In the genomic region with DNA sequence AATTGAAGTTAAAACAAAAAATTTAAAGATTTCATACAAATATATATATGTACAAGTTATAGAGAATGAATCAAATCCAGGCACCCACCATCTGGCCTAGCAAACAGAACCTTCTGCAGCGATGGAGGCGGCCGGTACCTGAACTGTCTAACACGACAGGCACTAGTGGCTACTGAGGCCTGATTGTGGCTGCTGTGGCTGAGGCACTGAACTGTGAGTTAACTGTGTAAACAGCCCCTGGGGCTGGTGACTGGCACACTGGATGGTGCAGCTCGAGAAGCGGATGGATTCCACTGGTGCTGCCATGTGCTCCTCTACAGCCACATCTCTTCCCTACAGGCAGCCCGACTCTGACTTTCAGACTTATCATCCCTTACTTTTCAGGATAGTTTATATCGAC, we compare ENCODE assay signal across 10 cellular contexts.
DNase-seq lines count a peak whose midpoint lies in the region; ATAC-seq and TF ChIP-seq lines count a peak whose summit lies in the region.
"Had no signal": no experiment of that assay in that cellular context is flagged by ENCODE, and none has a peak within 500 bp of the region (broad histone marks: within the 10 kb centered on the region; RNA-seq: fewer than 3 reads in every experiment).

No MANE protein-coding gene starts in this region.

- no peak for ATAC-seq in activated CD8-positive, alpha-beta T cell treated with anti-CD3 and anti-CD28 coated beads for 36 hours
- no peak for ATAC-seq in activated CD8-positive, alpha-beta T cell treated with anti-CD3 and anti-CD28 coated beads, Interleukin-2, amount 10 ng/mL, durations not matched to agents 7 days and 5 days
- peak; percentile 31 for ATAC-seq in stimulated activated effector memory CD8-positive, alpha-beta T cell treated with anti-CD3 and anti-CD28 coated beads, Interleukin-12 subunit alpha, Interleukin-12 subunit beta, amount 100 ng/mL, for 72 hours
- ATAC-seq in GM18907 (IDR thresholded peaks at IDR 0.05; ENCODE audit: unreplicated experiment), result no peak

- H3K9ac ChIP-seq in SK-N-SH, result no peak overlapping the region
- H3K9ac ChIP-seq in neural progenitor cell, result no peak overlapping the region

- CTCF ChIA-PET in activated CD8-positive, alpha-beta T cell treated with anti-CD3 and anti-CD28 coated beads for 36 hours (lab: Charles Lee), result interaction anchor here (1.6 kb wide), 1 partner anchor 83 kb away, joined by 4 read pairs; a partner anchor contains a TSS
- CTCF ChIA-PET in activated CD8-positive, alpha-beta T cell treated with anti-CD3 and anti-CD28 coated beads, Interleukin-2, amount 10 ng/mL, durations not matched to agents 7 days and 5 days (lab: Charles Lee), result no interaction called here
- CTCF ChIA-PET in SK-N-SH (lab: Yijun Ruan, JAX), result no interaction called here

- peaks cover 12% of the 10 kb centered on the region for H4K20me1 ChIP-seq in SK-N-SH (ENCODE audit: insufficient read depth)
- H4K20me1 ChIP-seq in neural progenitor cell (ENCODE audit: low read depth), result peaks cover 50% of the 10 kb centered on the region

- H3K9me3 ChIP-seq in SK-N-SH (no peaks in the 10 kb centered on the region), neural progenitor cell (ENCODE audit: low read depth) (no peaks in the 10 kb centered on the region)

- H3K27me3 Mint-ChIP-seq in activated CD8-positive, alpha-beta T cell treated with anti-CD3 and anti-CD28 coated beads for 36 hours, result no peaks in the 10 kb centered on the region
- H3K27me3 Mint-ChIP-seq in activated CD8-positive, alpha-beta T cell treated with anti-CD3 and anti-CD28 coated beads, Interleukin-2, amount 10 ng/mL, durations not matched to agents 7 days and 5 days (ENCODE audit: low read depth), result no peaks in the 10 kb centered on the region
- H3K27me3 Mint-ChIP-seq in neural progenitor cell (ENCODE audit: insufficient read depth, low read depth), result peaks cover 2% of the 10 kb centered on the region

- no peak for TF ChIP-seq CTCF in activated CD8-positive, alpha-beta T cell treated with anti-CD3 and anti-CD28 coated beads for 36 hours (IDR thresholded peaks at IDR 0.05)
- TF ChIP-seq CTCF in SK-N-SH (IDR thresholded peaks at IDR 0.05) (no peak), epithelial cell of esophagus (IDR thresholded peaks at IDR 0.05; ENCODE audit: insufficient read depth, low read depth, low read length, missing control alignments) (no peak), neural progenitor cell (IDR thresholded peaks at IDR 0.05) (no peak)

- POLR2A ChIA-PET in activated CD8-positive, alpha-beta T cell treated with anti-CD3 and anti-CD28 coated beads for 36 hours (lab: Charles Lee), result interaction anchor here (1.5 kb wide), 2 partner anchors 11 to 71 kb away, joined by 4 to 11 read pairs; no protein-coding TSS in a partner anchor
- POLR2A ChIA-PET in activated CD8-positive, alpha-beta T cell treated with anti-CD3 and anti-CD28 coated beads, Interleukin-2, amount 10 ng/mL, durations not matched to agents 7 days and 5 days (lab: Charles Lee), result interaction anchor here (1.9 to 2.3 kb wide), 2 partner anchors 11 to 18 kb away, joined by 4 to 9 read pairs; no protein-coding TSS in a partner anchor
- POLR2A ChIA-PET in SK-N-SH (lab: Yijun Ruan, JAX), result no interaction called here

- H3K4me3 ChIP-seq in SK-N-SH (ENCODE audit: low read depth in 2 of 2, low read length in 1 of 2), result no peak overlapping the region
- no peak overlapping the region for H3K4me3 ChIP-seq in epithelial cell of esophagus (ENCODE audit: low read length)
- H3K4me3 ChIP-seq in neural progenitor cell, result no peak overlapping the region

- H3K27ac ChIP-seq in SK-N-SH (ENCODE audit: low read depth in 2 of 2, low read length in 1 of 2) (no peak overlapping the region), neural progenitor cell (no peak overlapping the region)

- no peak for TF ChIP-seq EP300 in SK-N-SH (IDR thresholded peaks at IDR 0.05; ENCODE audit: borderline replicate concordance in 1 of 2, low read depth in 1 of 2, low read length in 1 of 2)

- H3K27me3 ChIP-seq in SK-N-SH (ENCODE audit: insufficient read depth) (no peaks in the 10 kb centered on the region), neural progenitor cell (no peaks in the 10 kb centered on the region)

- H3K36me3 ChIP-seq in SK-N-SH (replicated peaks in 1 of 2; ENCODE audit: control insufficient read depth in 1 of 2, insufficient read depth in 2 of 2, low read length in 1 of 2) (no peaks in the 10 kb centered on the region), neural progenitor cell (no peaks in the 10 kb centered on the region)

- H3F3A ChIP-seq in SK-N-SH (replicated peaks; ENCODE audit: insufficient read depth), result no peaks in the 10 kb centered on the region
- no peaks in the 10 kb centered on the region for H3F3A ChIP-seq in neural progenitor cell (ENCODE audit: low read depth)

- peaks cover 11% of the 10 kb centered on the region for H3K36me3 Mint-ChIP-seq in activated CD8-positive, alpha-beta T cell treated with anti-CD3 and anti-CD28 coated beads for 36 hours (ENCODE audit: low read depth)
- peaks cover 17% of the 10 kb centered on the region for H3K36me3 Mint-ChIP-seq in activated CD8-positive, alpha-beta T cell treated with anti-CD3 and anti-CD28 coated beads, Interleukin-2, amount 10 ng/mL, durations not matched to agents 7 days and 5 days (ENCODE audit: low read depth)
- H3K36me3 Mint-ChIP-seq in stimulated activated effector memory CD8-positive, alpha-beta T cell treated with anti-CD3 and anti-CD28 coated beads, Interleukin-12 subunit alpha, Interleukin-12 subunit beta, amount 100 ng/mL, for 72 hours, result peaks cover 55% of the 10 kb centered on the region
- peaks cover 6% of the 10 kb centered on the region for H3K36me3 Mint-ChIP-seq in neural progenitor cell

- DNase-seq in activated CD8-positive, alpha-beta T cell treated with anti-CD3 and anti-CD28 coated beads for 36 hours, result peak; percentile 48
- no peak for DNase-seq in activated CD8-positive, alpha-beta T cell treated with anti-CD3 and anti-CD28 coated beads, Interleukin-2, amount 10 ng/mL, durations not matched to agents 7 days and 5 days
- no peak for DNase-seq in SK-N-SH
- peak; percentile 71 for DNase-seq in epithelial cell of esophagus (ENCODE audit: low read depth)
- no peak for DNase-seq in stimulated activated effector memory CD8-positive, alpha-beta T cell treated with anti-CD3 and anti-CD28 coated beads, Interleukin-12 subunit alpha, Interleukin-12 subunit beta, amount 100 ng/mL, for 72 hours (ENCODE audit: low spot score in 2 of 2)
- DNase-seq in HUDEP-2 (lab: John Stamatoyannopoulos, UW; ENCODE audit: unreplicated experiment in 76 of 76), result no peak
- DNase-seq in neural progenitor cell (ENCODE audit: low spot score), result no peak
- DNase-seq: AML-193, Kasumi-1 had no signal

- H2AFZ ChIP-seq in SK-N-SH (ENCODE audit: low read depth) (no peak overlapping the region), neural progenitor cell (replicated peaks) (no peak overlapping the region)

- 93% methylated on average over 8 of the region's 8 CpGs for WGBS in SK-N-SH (ENCODE audit: low lambda C conversion rate)

- H3K9me2 ChIP-seq in SK-N-SH, result no peaks in the 10 kb centered on the region

- H3K4me1 Mint-ChIP-seq in activated CD8-positive, alpha-beta T cell treated with anti-CD3 and anti-CD28 coated beads for 36 hours (ENCODE audit: low read depth), result peaks cover 82% of the 10 kb centered on the region
- H3K4me1 Mint-ChIP-seq in activated CD8-positive, alpha-beta T cell treated with anti-CD3 and anti-CD28 coated beads, Interleukin-2, amount 10 ng/mL, durations not matched to agents 7 days and 5 days (ENCODE audit: low read depth), result peaks cover 67% of the 10 kb centered on the region
- H3K4me1 Mint-ChIP-seq in stimulated activated effector memory CD8-positive, alpha-beta T cell treated with anti-CD3 and anti-CD28 coated beads, Interleukin-12 subunit alpha, Interleukin-12 subunit beta, amount 100 ng/mL, for 72 hours, result peaks cover 77% of the 10 kb centered on the region
- H3K4me1 Mint-ChIP-seq in neural progenitor cell, result peaks cover 12% of the 10 kb centered on the region

- H3K9me3 Mint-ChIP-seq in activated CD8-positive, alpha-beta T cell treated with anti-CD3 and anti-CD28 coated beads for 36 hours, result no peaks in the 10 kb centered on the region
- no peaks in the 10 kb centered on the region for H3K9me3 Mint-ChIP-seq in activated CD8-positive, alpha-beta T cell treated with anti-CD3 and anti-CD28 coated beads, Interleukin-2, amount 10 ng/mL, durations not matched to agents 7 days and 5 days (ENCODE audit: insufficient read depth)
- H3K9me3 Mint-ChIP-seq in stimulated activated effector memory CD8-positive, alpha-beta T cell treated with anti-CD3 and anti-CD28 coated beads, Interleukin-12 subunit alpha, Interleukin-12 subunit beta, amount 100 ng/mL, for 72 hours, result no peaks in the 10 kb centered on the region
- H3K9me3 Mint-ChIP-seq in neural progenitor cell, result peaks cover 5% of the 10 kb centered on the region

- H3K4me2 ChIP-seq in SK-N-SH (peak overlapping the region; percentile 57; the same call in 1 of the 2 replicates), neural progenitor cell (no peak overlapping the region)

- intact Hi-C loops in activated CD8-positive, alpha-beta T cell treated with anti-CD3 and anti-CD28 coated beads for 36 hours (cut with micrococcal nuclease), result loop anchor here (5.0 kb wide), 1 partner anchor 75 kb away; no protein-coding TSS in a partner anchor

- H3K4me1 ChIP-seq in SK-N-SH (ENCODE audit: control insufficient read depth in 1 of 2, insufficient read depth in 2 of 2, low read depth in 1 of 2, low read length in 1 of 2), result peaks cover 3 to 12% of the 10 kb centered on the region in 2 experiments; a peak in 2 of 4 replicates
- H3K4me1 ChIP-seq in neural progenitor cell, result peaks cover 7% of the 10 kb centered on the region

- H3K4me3 Mint-ChIP-seq in activated CD8-positive, alpha-beta T cell treated with anti-CD3 and anti-CD28 coated beads for 36 hours, result no peak overlapping the region
- no peak overlapping the region for H3K4me3 Mint-ChIP-seq in activated CD8-positive, alpha-beta T cell treated with anti-CD3 and anti-CD28 coated beads, Interleukin-2, amount 10 ng/mL, durations not matched to agents 7 days and 5 days
- peak overlapping the region; percentile 63 for H3K4me3 Mint-ChIP-seq in stimulated activated effector memory CD8-positive, alpha-beta T cell treated with anti-CD3 and anti-CD28 coated beads, Interleukin-12 subunit alpha, Interleukin-12 subunit beta, amount 100 ng/mL, for 72 hours
- H3K4me3 Mint-ChIP-seq in neural progenitor cell, result no peak overlapping the region

- peak overlapping the region; percentile 93 for H3K27ac Mint-ChIP-seq in activated CD8-positive, alpha-beta T cell treated with anti-CD3 and anti-CD28 coated beads for 36 hours
- H3K27ac Mint-ChIP-seq in activated CD8-positive, alpha-beta T cell treated with anti-CD3 and anti-CD28 coated beads, Interleukin-2, amount 10 ng/mL, durations not matched to agents 7 days and 5 days, result no peak overlapping the region
- H3K27ac Mint-ChIP-seq in stimulated activated effector memory CD8-positive, alpha-beta T cell treated with anti-CD3 and anti-CD28 coated beads, Interleukin-12 subunit alpha, Interleukin-12 subunit beta, amount 100 ng/mL, for 72 hours, result peak overlapping the region; percentile 89
- H3K27ac Mint-ChIP-seq in neural progenitor cell, result no peak overlapping the region

- TF ChIP-seq RAD21 in SK-N-SH (IDR thresholded peaks at IDR 0.05; ENCODE audit: low read length), result no peak

- peaks cover 50% of the 10 kb centered on the region for H3K79me2 ChIP-seq in SK-N-SH (ENCODE audit: insufficient read depth)
- H3K79me2 ChIP-seq in neural progenitor cell (ENCODE audit: low read depth), result peaks cover 13% of the 10 kb centered on the region

Comparison
In these comparisons a context has a peak if more than half of its experiments do, and no peak if none do; other contexts are left out.
1. DNase-seq: peak in activated CD8-positive, alpha-beta T cell treated with anti-CD3 and anti-CD28 coated beads for 36 hours (single experiment) and epithelial cell of esophagus (single experiment); none in activated CD8-positive, alpha-beta T cell treated with anti-CD3 and anti-CD28 coated beads, Interleukin-2, amount 10 ng/mL, durations not matched to agents 7 days and 5 days (single experiment), SK-N-SH (single experiment), stimulated activated effector memory CD8-positive, alpha-beta T cell treated with anti-CD3 and anti-CD28 coated beads, Interleukin-12 subunit alpha, Interleukin-12 subunit beta, amount 100 ng/mL, for 72 hours (0 of 2), HUDEP-2 (0 of 76) and neural progenitor cell (single experiment).
2. H3K27ac Mint-ChIP-seq: peak in activated CD8-positive, alpha-beta T cell treated with anti-CD3 and anti-CD28 coated beads for 36 hours (single experiment) and stimulated activated effector memory CD8-positive, alpha-beta T cell treated with anti-CD3 and anti-CD28 coated beads, Interleukin-12 subunit alpha, Interleukin-12 subunit beta, amount 100 ng/mL, for 72 hours (single experiment); none in activated CD8-positive, alpha-beta T cell treated with anti-CD3 and anti-CD28 coated beads, Interleukin-2, amount 10 ng/mL, durations not matched to agents 7 days and 5 days (single experiment) and neural progenitor cell (single experiment).